Comparison of ENCODE assay signal across 27 cellular contexts in genomic region chr22:23274146-23274526, GRCh38.
"Had no signal": no experiment of that assay in that cellular context is flagged by ENCODE, and none has a peak within 500 bp of the region (broad histone marks: within the 10 kb centered on the region; RNA-seq: fewer than 3 reads in every experiment).

No MANE protein-coding gene starts in this region.

- H3K9me3 ChIP-seq: breast epithelium, esophagus muscularis mucosa, heart right ventricle, ovary, thyroid gland, upper lobe of left lung, vagina had no signal

- H3K27ac Mint-ChIP-seq: activated naive CD4-positive, alpha-beta T cell treated with anti-CD3 and anti-CD28 coated beads, Interleukin-2, amount 50 U/mL, for 24 hours; activated naive CD8-positive, alpha-beta T cell treated with anti-CD3 and anti-CD28 coated beads, Interleukin-2, amount 50 U/mL, for 24 hours; activated T-helper 2 cell treated with anti-CD3 and anti-CD28 coated beads, Interferon-gamma antibody, Interleukin-2, Interleukin-4, amounts not matched to agents 10 μg/mL and 5 μg/mL and 100 μg/mL, durations not matched to agents 14 hours and 24 hours and 36 hours; mesothelial cell of epicardium; naive B cell; progenitor cell of endocrine pancreas; T-helper 2 cell treated with Interferon-gamma antibody and Interleukin-4, amounts not matched to agents 5 μg/mL and 100 μg/mL, for 36 hours had no signal

- H3K9me3 Mint-ChIP-seq: activated naive CD4-positive, alpha-beta T cell treated with anti-CD3 and anti-CD28 coated beads, Interleukin-2, amount 50 U/mL, for 24 hours; activated naive CD8-positive, alpha-beta T cell treated with anti-CD3 and anti-CD28 coated beads, Interleukin-2, amount 50 U/mL, for 24 hours; activated T-cell treated with anti-CD3 and anti-CD28 coated beads, Interleukin-2, amount 50 U/mL, for 4 hours; activated T-helper 2 cell treated with anti-CD3 and anti-CD28 coated beads, Interferon-gamma antibody, Interleukin-2, Interleukin-4, amounts not matched to agents 10 μg/mL and 5 μg/mL and 100 μg/mL, durations not matched to agents 14 hours and 24 hours and 36 hours; mesothelial cell of epicardium; naive B cell; T-cell; T-helper 2 cell treated with Interferon-gamma antibody and Interleukin-4, amounts not matched to agents 5 μg/mL and 100 μg/mL, for 36 hours had no signal

- H3K4me3 Mint-ChIP-seq: activated naive CD4-positive, alpha-beta T cell treated with anti-CD3 and anti-CD28 coated beads, Interleukin-2, amount 50 U/mL, for 24 hours; activated naive CD8-positive, alpha-beta T cell treated with anti-CD3 and anti-CD28 coated beads, Interleukin-2, amount 50 U/mL, for 24 hours; activated T-cell treated with anti-CD3 and anti-CD28 coated beads, Interleukin-2, amount 50 U/mL, for 4 hours; mesothelial cell of epicardium; naive B cell; T-cell; T-helper 2 cell treated with Interferon-gamma antibody and Interleukin-4, amounts not matched to agents 5 μg/mL and 100 μg/mL, for 36 hours had no signal

- DNase-seq: activated CD4-positive, alpha-beta T cell treated with anti-CD3 and anti-CD28 coated beads for 4 hours; activated CD4-positive, alpha-beta T cell treated with anti-CD3 and anti-CD28 coated beads, Interleukin-2, amount 50 U/mL, for 48 hours; activated CD8-positive, alpha-beta memory T cell treated with anti-CD3 and anti-CD28 coated beads, Interleukin-2, amount 50 U/mL, for 4 hours; activated naive CD8-positive, alpha-beta T cell treated with anti-CD3 and anti-CD28 coated beads, Interleukin-2, amount 50 U/mL, for 24 hours; activated T-cell treated with anti-CD3 and anti-CD28 coated beads, Interleukin-2, amount 50 U/mL, for 4 hours; dermis blood vessel endothelial cell; effector CD4-positive, alpha-beta T cell; foreskin keratinocyte; heart right ventricle; naive B cell; ovary; retina; stimulated activated CD4-positive, alpha-beta T cell treated with anti-CD3 and anti-CD28 coated beads, Interleukin-12 subunit alpha, Interleukin-12 subunit beta, amount 100 ng/mL, for 4 hours; stimulated activated CD4-positive, alpha-beta T cell treated with anti-CD3 and anti-CD28 coated beads, Interleukin-4, amount 100 ng/mL, for 1 hour; stimulated activated naive CD8-positive, alpha-beta T cell treated with anti-CD3 and anti-CD28 coated beads, Interleukin-15, Interleukin-2, amounts not matched to agents 100 U/mL and 50 U/mL, for 24 hours; T-cell; thyroid gland; upper lobe of left lung had no signal

- ATAC-seq: activated naive CD8-positive, alpha-beta T cell treated with anti-CD3 and anti-CD28 coated beads, Interleukin-2, amount 50 U/mL, for 24 hours; activated T-cell treated with anti-CD3 and anti-CD28 coated beads, Interleukin-2, amount 50 U/mL, for 4 hours; foreskin keratinocyte; sciatic nerve; stimulated activated naive CD8-positive, alpha-beta T cell treated with anti-CD3 and anti-CD28 coated beads, Interleukin-15, Interleukin-2, amounts not matched to agents 100 U/mL and 50 U/mL, for 24 hours; T-cell had no signal

- H3K27me3 Mint-ChIP-seq: activated naive CD4-positive, alpha-beta T cell treated with anti-CD3 and anti-CD28 coated beads, Interleukin-2, amount 50 U/mL, for 24 hours; activated naive CD8-positive, alpha-beta T cell treated with anti-CD3 and anti-CD28 coated beads, Interleukin-2, amount 50 U/mL, for 24 hours; naive B cell; progenitor cell of endocrine pancreas; T-cell had no signal

- H3K4me1 Mint-ChIP-seq: mesothelial cell of epicardium had no signal
